In genomic region chr21:17784604-17785402, GRCh38 we compare ENCODE assay signal across 7 cellular contexts. TPM values are rescaled to one million over a fixed set of nuclear protein-coding genes. Genes with fewer than 3 reads are reported as not detected.
A peak's percentile ranks its signal among the peaks of the same experiment; 100 is the strongest.
DNase-seq lines count a peak whose midpoint lies in the region; ATAC-seq and TF ChIP-seq lines count a peak whose summit lies in the region.

No MANE protein-coding gene starts in this region.

- peak; percentile 26 for TF ChIP-seq POLR2A in GM19099 (IDR thresholded peaks at IDR 0.05; ENCODE audit: extremely low read depth, insufficient read length, low read depth)

- DNase-seq in SKM-1 (lab: John Stamatoyannopoulos, UW; ENCODE audit: unreplicated experiment) (peak; percentile 29), progenitor cell of endocrine pancreas (ENCODE audit: low spot score, unreplicated experiment) (no peak), SK-N-DZ (ENCODE audit: low spot score) (no peak), cerebellum (ENCODE audit: low spot score) (no peak)
- DNase-seq in activated CD4-positive, CD25-positive, alpha-beta regulatory T cell (lab: John Stamatoyannopoulos, UW): no peak

- no peak for TF ChIP-seq CTCF in progenitor cell of endocrine pancreas (IDR thresholded peaks at IDR 0.05; ENCODE audit: unreplicated experiment)

- peaks cover 9% of the 10 kb centered on the region for H3K4me1 Mint-ChIP-seq in progenitor cell of endocrine pancreas (ENCODE audit: low read depth)

- peak overlapping the region; percentile 4 for H3K27ac Mint-ChIP-seq in progenitor cell of endocrine pancreas

- H3K27me3 Mint-ChIP-seq in progenitor cell of endocrine pancreas: no peaks in the 10 kb centered on the region

- ATAC-seq in HG02973 (IDR thresholded peaks at IDR 0.05; ENCODE audit: unreplicated experiment): peak; percentile 41

- peaks cover 10% of the 10 kb centered on the region for H3K9me3 Mint-ChIP-seq in progenitor cell of endocrine pancreas (ENCODE audit: low read depth)

- peaks cover 33% of the 10 kb centered on the region for H3K36me3 Mint-ChIP-seq in progenitor cell of endocrine pancreas (ENCODE audit: insufficient read depth)

- H3K4me3 Mint-ChIP-seq in progenitor cell of endocrine pancreas (ENCODE audit: low read depth): no peak overlapping the region

RNA-seq across cellular contexts. Expression of gene C21orf91, which starts 34.4 kb away (rescaled TPM):
- total RNA-seq in progenitor cell of endocrine pancreas (32.9 and 33.0 TPM in 2 replicates), cerebellum (16.9 TPM)
- 7.3 and 9.8 TPM in 2 replicates for polyA plus RNA-seq in SK-N-DZ (2014; cell fraction: cytosol; rRNA removed)
- 5.9 and 8.4 TPM in 2 replicates for polyA plus RNA-seq in SK-N-DZ (2014; cell fraction: nucleus; rRNA removed)
